ENCODE assay signal across 12 cellular contexts in genomic region chr9:95788486-95789110, GRCh38.
DNase-seq lines count a peak whose midpoint lies in the region; TF ChIP-seq lines count a peak whose summit lies in the region.
"Had no signal": no experiment of that assay in that cellular context is flagged by ENCODE, and none has a peak within 500 bp of the region (broad histone marks: within the 10 kb centered on the region; RNA-seq: fewer than 3 reads in every experiment).

No MANE protein-coding gene starts in this region.

- dilution Hi-C loops in mammary epithelial cell (cut with HindIII; ENCODE audit: low sequenced_read_pairs), result no loop called here

- H4K8ac ChIP-seq in neuronal stem cell (ENCODE audit: low read depth, low read length), result no peak overlapping the region

- no CpG with 5 or more reads among the region's 7 CpGs for WGBS in neuronal stem cell (ENCODE audit: extremely low coverage in 2 of 2, insufficient read length in 2 of 2, insufficient replicate concordance in 1 of 2), 2 donors
- WGBS in sigmoid colon, 2 donors, result 81 to 84% methylated on average over 7 of the region's 7 CpGs
- 2% methylated on average over 6 of the region's 7 CpGs for WGBS in mammary epithelial cell (ENCODE audit: low coverage, missing lambda C conversion rate)

- no peak overlapping the region for H2BK12ac ChIP-seq in neuronal stem cell (ENCODE audit: low read length)

- H3K36me3 ChIP-seq in neuronal stem cell (replicated peaks in 1 of 2; ENCODE audit: control insufficient read depth in 2 of 2, insufficient read depth in 2 of 2, low read length in 2 of 2) (no peaks in the 10 kb centered on the region), sigmoid colon (no peaks in the 10 kb centered on the region), mammary epithelial cell (ENCODE audit: insufficient read depth, low read length) (no peaks in the 10 kb centered on the region), OCI-LY7 (ENCODE audit: insufficient read depth, low read length) (no peaks in the 10 kb centered on the region)

- H3K4me2 ChIP-seq in neuronal stem cell (ENCODE audit: insufficient read depth, low read length, poor library complexity, severe bottlenecking) (no peak overlapping the region), mammary epithelial cell (ENCODE audit: insufficient read depth, low read depth, low read length) (no peak overlapping the region), OCI-LY7 (ENCODE audit: low read length) (no peak overlapping the region)
- H3K4me2 ChIP-seq: A549 had no signal

- POLR2A ChIA-PET in OCI-LY7 (lab: Charles Lee), result interaction anchor here (1.3 kb wide), 1 partner anchor 13 kb away, joined by 3 read pairs; no protein-coding TSS in a partner anchor

- TF ChIP-seq CTCF in sigmoid colon (IDR thresholded peaks at IDR 0.05), result no peak
- TF ChIP-seq CTCF in mammary epithelial cell (conservative IDR thresholded peaks at IDR 0.05 in 1 of 2, IDR thresholded peaks at IDR 0.05 in 1 of 2; ENCODE audit: extremely low read depth in 1 of 2, insufficient read depth in 1 of 2, low read depth in 1 of 2, low read length in 2 of 2), result no peak
- TF ChIP-seq CTCF in OCI-LY7 (conservative IDR thresholded peaks at IDR 0.05; ENCODE audit: low read length), result no peak

- H3K23ac ChIP-seq in neuronal stem cell (ENCODE audit: low read depth, low read length, poor library complexity), result no peak overlapping the region

- in situ Hi-C loops in mammary epithelial cell (cut with MboI; ENCODE audit: low sequenced_read_pairs in 2 of 2), result no loop called here

- H3K79me2 ChIP-seq in mammary epithelial cell (ENCODE audit: insufficient read depth, low read length) (no peaks in the 10 kb centered on the region), OCI-LY7 (ENCODE audit: insufficient read depth, low read depth, low read length) (no peaks in the 10 kb centered on the region)

- H2BK120ac ChIP-seq in neuronal stem cell (ENCODE audit: low read depth, low read length), result no peak overlapping the region

- H2BK15ac ChIP-seq in neuronal stem cell (ENCODE audit: low read length), result no peak overlapping the region

- BruUV-seq in mammary epithelial cell (replicated peaks; lab: Mats Ljungman, UMichigan) (no TSS peak), OCI-LY7 (replicated peaks; lab: Mats Ljungman, UMichigan) (no TSS peak)

- H3K4me3 ChIP-seq in neuronal stem cell (ENCODE audit: low read length in 2 of 2) (no peak overlapping the region), sigmoid colon (no peak overlapping the region), mammary epithelial cell (replicated peaks in 1 of 3; ENCODE audit: insufficient read depth in 1 of 3, low read depth in 2 of 3, low read length in 3 of 3) (no peak overlapping the region), OCI-LY7 (ENCODE audit: low read depth, low read length, poor library complexity, severe bottlenecking) (no peak overlapping the region)
- H3K4me3 ChIP-seq: A549, GM23248 had no signal

- H3K27me3 ChIP-seq in neuronal stem cell (ENCODE audit: control insufficient read depth in 3 of 3, insufficient read depth in 3 of 3, low read depth in 1 of 3, low read length in 3 of 3) (no peaks in the 10 kb centered on the region), sigmoid colon (no peaks in the 10 kb centered on the region), mammary epithelial cell (ENCODE audit: insufficient read depth, low read length) (peaks cover 2% of the 10 kb centered on the region)

- H3K9ac ChIP-seq in neuronal stem cell (ENCODE audit: low read depth, low read length, poor library complexity), result no peak overlapping the region
- no peak overlapping the region for H3K9ac ChIP-seq in mammary epithelial cell (ENCODE audit: insufficient read depth, low read length)
- H3K9ac ChIP-seq: GM23248 had no signal

- no peak overlapping the region for H3K4ac ChIP-seq in neuronal stem cell (ENCODE audit: low read length)

- H3K4me1 ChIP-seq in neuronal stem cell (ENCODE audit: control insufficient read depth in 2 of 2, insufficient read depth in 1 of 2, low read depth in 1 of 2, low read length in 2 of 2), result peaks cover 3 to 8% of the 10 kb centered on the region in 2 donors
- peaks cover 0 to 18% (median 5%) of the 10 kb centered on the region in 4 donors for H3K4me1 ChIP-seq in sigmoid colon
- H3K4me1 ChIP-seq in mammary epithelial cell (ENCODE audit: insufficient read depth, low read length), result no peaks in the 10 kb centered on the region
- H3K4me1 ChIP-seq in OCI-LY7 (ENCODE audit: insufficient read depth, low read length, poor library complexity, severe bottlenecking), result no peaks in the 10 kb centered on the region

- no peak overlapping the region for H3K18ac ChIP-seq in neuronal stem cell (ENCODE audit: low read length)

- TF ChIP-seq POLR2A in sigmoid colon (IDR thresholded peaks at IDR 0.05), result no peak

- H3K9me3 ChIP-seq in neuronal stem cell (replicated peaks in 1 of 2; ENCODE audit: control insufficient read depth in 2 of 2, insufficient read depth in 1 of 2, low read depth in 1 of 2, low read length in 2 of 2), result no peaks in the 10 kb centered on the region
- H3K9me3 ChIP-seq in sigmoid colon, result no peaks in the 10 kb centered on the region
- H3K9me3 ChIP-seq in mammary epithelial cell (replicated peaks; ENCODE audit: insufficient read depth, low read length), result no peaks in the 10 kb centered on the region
- no peaks in the 10 kb centered on the region for H3K9me3 ChIP-seq in OCI-LY7 (ENCODE audit: low read length)
- H3K9me3 ChIP-seq: A549 had no signal

- no peak overlapping the region for H3K14ac ChIP-seq in neuronal stem cell (ENCODE audit: low read length)

- H4K91ac ChIP-seq in neuronal stem cell (ENCODE audit: low read depth, low read length, poor library complexity), result no peak overlapping the region

- H2BK5ac ChIP-seq in neuronal stem cell (ENCODE audit: low read length), result no peak overlapping the region

- no peak for TF ChIP-seq EP300 in sigmoid colon (IDR thresholded peaks at IDR 0.05)

- DNase-seq in NCI-H2227 treated with DMSO at 0.1 percent for 48 hours (lab: John Stamatoyannopoulos, UW) (peak; percentile 43), cerebellar cortex (ENCODE audit: low spot score) (peak; percentile 88), neuronal stem cell (ENCODE audit: low spot score) (no peak), sigmoid colon (no peak), mammary epithelial cell (no peak), OCI-LY7 (ENCODE audit: low spot score) (no peak)
- no peak for DNase-seq in activated CD4-positive, CD25-positive, alpha-beta regulatory T cell (lab: John Stamatoyannopoulos, UW)
- DNase-seq: CD8-positive, alpha-beta T cell; COR-L47; DMS53; GM23248 had no signal

- no peaks in the 10 kb centered on the region for H3K79me1 ChIP-seq in neuronal stem cell (ENCODE audit: low read depth, low read length)

- CTCF ChIA-PET in mammary epithelial cell (lab: Charles Lee; ENCODE audit: low non-redundant PET) (no interaction called here), OCI-LY7 (lab: Charles Lee; ENCODE audit: unreplicated experiment) (no interaction called here)

- H4K20me1 ChIP-seq in mammary epithelial cell (ENCODE audit: insufficient read depth, low read length), result no peaks in the 10 kb centered on the region
- no peaks in the 10 kb centered on the region for H4K20me1 ChIP-seq in OCI-LY7 (ENCODE audit: insufficient read depth, low read length)

- intact Hi-C loops in sigmoid colon (cut with DNase I), result no loop called here
- intact Hi-C loops in mammary epithelial cell (cut with micrococcal nuclease), result no loop called here
- intact Hi-C loops in OCI-LY7 (cut with micrococcal nuclease; ENCODE audit: unreplicated experiment), result no loop called here

- H2AFZ ChIP-seq in neuronal stem cell (ENCODE audit: low read length), result peak overlapping the region; percentile 11
- H2AFZ ChIP-seq in mammary epithelial cell (ENCODE audit: low read depth, low read length), result no peak overlapping the region
- no peak overlapping the region for H2AFZ ChIP-seq in OCI-LY7 (ENCODE audit: low read length)
- H2AFZ ChIP-seq: GM23248 had no signal

- no peak overlapping the region for H2AK5ac ChIP-seq in neuronal stem cell (ENCODE audit: low read depth, low read length)

- H3K27ac ChIP-seq in neuronal stem cell (replicated peaks; ENCODE audit: low read length) (no peak overlapping the region), sigmoid colon (peak overlapping the region in 3 of 4 donors; percentile 30 to 47 (median 43)), mammary epithelial cell (ENCODE audit: insufficient read depth, low read depth, low read length) (no peak overlapping the region), OCI-LY7 (ENCODE audit: low read depth, low read length, poor library complexity, severe bottlenecking) (no peak overlapping the region)
- H3K27ac ChIP-seq: A549, GM23248 had no signal

- no peaks in the 10 kb centered on the region for H3K9me2 ChIP-seq in OCI-LY7 (ENCODE audit: insufficient read depth, low read length)

Comparison
In these comparisons a context has a peak if more than half of its experiments do, and no peak if none do; other contexts are left out.
1. DNase-seq: peak in NCI-H2227 treated with DMSO at 0.1 percent for 48 hours (single experiment) and cerebellar cortex (single experiment); none in neuronal stem cell (single experiment), sigmoid colon (single experiment), mammary epithelial cell (single experiment), activated CD4-positive, CD25-positive, alpha-beta regulatory T cell (0 of 4) and OCI-LY7 (single experiment).
2. H3K27ac ChIP-seq: peak in sigmoid colon (3 of 4); none in neuronal stem cell (single experiment), mammary epithelial cell (single experiment) and OCI-LY7 (single experiment).